8 cellular contexts compared by ENCODE assay signal in the genomic region with DNA sequence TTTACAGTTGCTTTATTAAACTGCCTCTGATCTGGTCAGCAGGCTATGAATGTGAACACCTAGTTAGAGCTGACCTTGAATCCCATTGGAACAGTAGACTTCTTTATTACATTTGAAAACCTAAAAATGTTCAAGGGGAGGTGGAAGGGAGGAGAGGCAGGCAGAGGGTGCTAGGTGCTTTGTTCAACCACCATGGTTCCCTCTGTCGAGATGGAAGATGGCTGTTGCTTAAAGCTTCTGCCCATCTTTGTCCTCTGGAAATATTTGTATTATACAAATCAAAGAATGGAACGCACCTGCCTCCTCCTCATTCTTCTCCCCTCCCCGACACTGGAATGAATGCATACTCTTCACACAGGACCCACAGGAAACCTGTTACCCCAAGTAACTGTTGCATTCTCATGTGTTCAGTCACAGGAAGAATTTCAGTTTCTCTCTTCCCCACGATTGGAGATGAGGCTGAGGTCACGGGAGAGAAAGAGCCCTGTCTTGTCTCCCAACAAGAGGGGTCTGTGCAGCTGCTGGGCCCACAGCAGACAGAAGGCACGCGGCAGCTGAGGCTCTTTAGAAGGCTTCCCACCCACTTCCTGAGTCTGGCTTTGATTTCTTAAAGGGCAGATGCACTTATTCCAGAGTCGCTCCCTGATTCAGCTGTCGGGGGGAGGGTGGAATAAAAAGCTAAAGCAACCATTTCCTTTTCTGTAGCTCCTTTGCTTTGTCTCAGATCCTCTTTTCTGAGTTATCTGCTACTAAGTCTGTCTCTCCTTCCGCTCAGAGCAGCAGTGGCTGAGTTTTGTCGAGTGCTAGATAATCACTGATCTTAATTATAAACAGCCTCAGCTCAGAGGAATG.
DNase-seq lines count a peak whose midpoint lies in the region; ATAC-seq lines count a peak whose summit lies in the region.

No MANE protein-coding gene starts in this region.

- DNase-seq in activated gamma-delta T cell treated with Interleukin-2 at 50 U/mL for 16 hours (peak; percentile 39), activated gamma-delta T cell (lab: John Stamatoyannopoulos, UW) (no peak), SIG-M5 treated with dmso at 0.1 percent for 504 hours (lab: John Stamatoyannopoulos, UW; ENCODE audit: unreplicated experiment) (peak; percentile 71), anterior cingulate cortex (lab: John Stamatoyannopoulos, UW) (peak in 44 of 58 donors; percentile 1 to 63 (median 16)), left kidney (ENCODE audit: low read depth, low spot score) (peak; percentile 65), amniotic stem cell (lab: John Stamatoyannopoulos, UW) (no peak)
- peak; percentile 19 to 28 for DNase-seq in stimulated activated CD8-positive, alpha-beta memory T cell treated with anti-CD3 and anti-CD28 coated beads, Interleukin-4, amount 100 ng/mL, for 4 hours (ENCODE audit: low read depth in 2 of 2, low spot score in 1 of 2)

- peak; percentile 64 for ATAC-seq in HG02981 (IDR thresholded peaks at IDR 0.05; ENCODE audit: unreplicated experiment)

Comparison
In these comparisons a context has a peak if more than half of its experiments do, and no peak if none do; other contexts are left out.
1. DNase-seq: peak in activated gamma-delta T cell treated with Interleukin-2 at 50 U/mL for 16 hours (single experiment), SIG-M5 treated with dmso at 0.1 percent for 504 hours (single experiment), anterior cingulate cortex (44 of 58), left kidney (single experiment) and stimulated activated CD8-positive, alpha-beta memory T cell treated with anti-CD3 and anti-CD28 coated beads, Interleukin-4, amount 100 ng/mL, for 4 hours (2 of 2); none in activated gamma-delta T cell (single experiment) and amniotic stem cell (single experiment).